ENCODE assay signal across 15 cellular contexts in genomic region chr10:125375210-125375609, GRCh38.
DNase-seq lines count a peak whose midpoint lies in the region; ATAC-seq and TF ChIP-seq lines count a peak whose summit lies in the region.
"Had no signal": no experiment of that assay in that cellular context is flagged by ENCODE, and none has a peak within 500 bp of the region (broad histone marks: within the 10 kb centered on the region; RNA-seq: fewer than 3 reads in every experiment).

No MANE protein-coding gene starts in this region.

- TF ChIP-seq CTCF in neural cell (IDR thresholded peaks at IDR 0.05; ENCODE audit: poor library complexity, severe bottlenecking) (peak; percentile 45), thyroid gland (IDR thresholded peaks at IDR 0.05) (no peak)

- no peaks in the 10 kb centered on the region for H3K9me3 ChIP-seq in neural cell (ENCODE audit: low read length)
- H3K9me3 ChIP-seq in thyroid gland: no peaks in the 10 kb centered on the region

- H3K4me3 ChIP-seq in neural cell (ENCODE audit: low read length) (no peak overlapping the region), thyroid gland (replicated peaks in 1 of 3) (no peak overlapping the region)
- H3K4me3 ChIP-seq: ovary had no signal

- intact Hi-C loops in sciatic nerve (cut with DNase I) (no loop called here), thyroid gland (cut with DNase I) (no loop called here)

- no peak for TF ChIP-seq POLR2A in thyroid gland (IDR thresholded peaks at IDR 0.05)

- no peaks in the 10 kb centered on the region for H3K79me2 ChIP-seq in neural cell (replicated peaks; ENCODE audit: insufficient read depth, low read length)

- H3K27ac ChIP-seq in neural cell (ENCODE audit: low read length): no peak overlapping the region
- H3K27ac ChIP-seq in thyroid gland: no peak overlapping the region
- H3K27ac ChIP-seq: 22Rv1, ovary had no signal

- no peak for TF ChIP-seq EP300 in neural cell (conservative IDR thresholded peaks at IDR 0.05; ENCODE audit: poor library complexity, severe bottlenecking)

- ATAC-seq in sciatic nerve (no peak), GM19324 (IDR thresholded peaks at IDR 0.05; ENCODE audit: low FRiP score, unreplicated experiment) (no peak)

- DNase-seq in DMS 273 (lab: John Stamatoyannopoulos, UW; ENCODE audit: unreplicated experiment) (peak; percentile 2), DMS 273 treated with DMSO at 0.1 percent for 48 hours (lab: John Stamatoyannopoulos, UW) (no peak), NCI-H460 (ENCODE audit: extremely low read depth, low read depth) (peak; percentile 12), cerebellum (ENCODE audit: low spot score) (peak; percentile 33), sciatic nerve (ENCODE audit: low spot score) (no peak), thyroid gland (no peak)
- DNase-seq: activated CD4-positive, alpha-beta T cell treated with anti-CD3 and anti-CD28 coated beads, Interleukin-2, amount 50 U/mL, for 4 hours; activated gamma-delta T cell; foreskin melanocyte; NCI-H1105 treated with DMSO at 0.1 percent for 48 hours; NK-92 treated with Interleukin-12 subunit alpha and Interleukin-12 subunit beta, amount 100 ng/mL, for 24 hours; ovary had no signal

- no peaks in the 10 kb centered on the region for H4K20me1 ChIP-seq in neural cell (ENCODE audit: insufficient read depth)

- H2AFZ ChIP-seq in neural cell (ENCODE audit: low read depth, low read length): no peak overlapping the region

- 59 to 64% methylated on average over 3 of the region's 3 CpGs for WGBS in thyroid gland, 2 donors

- H3K36me3 ChIP-seq in neural cell (ENCODE audit: insufficient read depth, low read length) (no peaks in the 10 kb centered on the region), thyroid gland (no peaks in the 10 kb centered on the region)
- H3K36me3 ChIP-seq: ovary had no signal

- no peak overlapping the region for H3K9ac ChIP-seq in neural cell (ENCODE audit: low read length)

- H3K4me2 ChIP-seq in neural cell (ENCODE audit: low read length): no peak overlapping the region

- TF ChIP-seq RAD21 in neural cell (conservative IDR thresholded peaks at IDR 0.05): peak; percentile 57

- H3K27me3 ChIP-seq in neural cell (ENCODE audit: insufficient read depth, low read depth, low read length) (no peaks in the 10 kb centered on the region), thyroid gland (no peaks in the 10 kb centered on the region)
- H3K27me3 ChIP-seq: ovary had no signal

- H3F3A ChIP-seq in neural cell (ENCODE audit: insufficient read depth, low read length, poor library complexity, severe bottlenecking): no peaks in the 10 kb centered on the region

- no peaks in the 10 kb centered on the region for H3K9me2 ChIP-seq in neural cell (ENCODE audit: insufficient read depth, low read length)

- H3K4me1 ChIP-seq in thyroid gland: no peaks in the 10 kb centered on the region

TF ChIP-seq in neural cell, 6 proteins besides CTCF, POLR2A, EP300 and RAD21:
- TF ChIP-seq REST (IDR thresholded peaks at IDR 0.05; ENCODE audit: borderline replicate concordance) (no peak), SMC3 (conservative IDR thresholded peaks at IDR 0.05; ENCODE audit: poor library complexity) (peak; percentile 54)

Comparison
In these comparisons a context has a peak if more than half of its experiments do, and no peak if none do; other contexts are left out.
1. DNase-seq: peak in DMS 273 (single experiment), NCI-H460 (single experiment) and cerebellum (single experiment); none in DMS 273 treated with DMSO at 0.1 percent for 48 hours (single experiment), sciatic nerve (single experiment) and thyroid gland (0 of 2).